ENCODE assay signal across 8 cellular contexts in genomic region chr9:2620876-2621677, GRCh38. TPM values are rescaled to one million over a fixed set of nuclear protein-coding genes. Genes with fewer than 3 reads are reported as not detected.
DNase-seq lines count a peak whose midpoint lies in the region; ATAC-seq and TF ChIP-seq lines count a peak whose summit lies in the region.

No MANE protein-coding gene starts in this region.

- H3K27ac ChIP-seq in breast epithelium, result peak overlapping the region; percentile 43 to 63

- H3K9me3 ChIP-seq in T-helper 17 cell (ENCODE audit: control insufficient read depth, low read length, poor library complexity, severe bottlenecking), result no peaks in the 10 kb centered on the region
- H3K9me3 ChIP-seq in breast epithelium, result no peaks in the 10 kb centered on the region
- no peaks in the 10 kb centered on the region for H3K9me3 ChIP-seq in skeletal muscle satellite cell (replicated peaks; ENCODE audit: low read length)

- no peaks in the 10 kb centered on the region for H3K36me3 ChIP-seq in breast epithelium
- H3K36me3 ChIP-seq in skeletal muscle satellite cell (ENCODE audit: insufficient read depth, low read length), result no peaks in the 10 kb centered on the region

- H3K27me3 Mint-ChIP-seq in T-helper 17 cell (peaks cover 52% of the 10 kb centered on the region), immature natural killer cell (ENCODE audit: low read depth in 3 of 3) (peaks cover 11 to 13% (median 12%) of the 10 kb centered on the region in 3 donors)

- no peak overlapping the region for H3K9ac ChIP-seq in skeletal muscle satellite cell (ENCODE audit: low read depth, low read length)

- H3K4me1 Mint-ChIP-seq in T-helper 17 cell (peaks cover 10% of the 10 kb centered on the region), immature natural killer cell (peaks cover 17 to 25% of the 10 kb centered on the region in 2 donors)

- no peak for TF ChIP-seq CTCF in breast epithelium (IDR thresholded peaks at IDR 0.05)

- TF ChIP-seq POLR2A in breast epithelium (IDR thresholded peaks at IDR 0.05), result no peak

- H3K27me3 ChIP-seq in breast epithelium, result no peaks in the 10 kb centered on the region
- H3K27me3 ChIP-seq in skeletal muscle satellite cell (ENCODE audit: control insufficient read depth, insufficient read depth, low read length), result peaks cover 24% of the 10 kb centered on the region

- no peaks in the 10 kb centered on the region for H3K9me3 Mint-ChIP-seq in immature natural killer cell

- H3K36me3 Mint-ChIP-seq in T-helper 17 cell (ENCODE audit: low read depth) (no peaks in the 10 kb centered on the region), immature natural killer cell (no peaks in the 10 kb centered on the region)

- DNase-seq in NCI-H146 treated with DMSO at 0.1 percent for 48 hours (lab: John Stamatoyannopoulos, UW; ENCODE audit: unreplicated experiment), result peak; percentile 89
- DNase-seq in T-helper 17 cell, result peak in 2 of 3 donors; percentile 12 to 13
- DNase-seq in breast epithelium (ENCODE audit: low spot score in 2 of 2), result peak; percentile 41 to 73
- peak; percentile 31 to 42 (median 39) for DNase-seq in immature natural killer cell
- DNase-seq in effector CD8-positive, alpha-beta T cell (lab: John Stamatoyannopoulos, UW), result no peak

- ATAC-seq in HG02798 (IDR thresholded peaks at IDR 0.05; ENCODE audit: poor library complexity, unreplicated experiment) (peak; percentile 30), T-helper 17 cell (peak; percentile 68)

- H3K4me3 ChIP-seq in GM08714 (ENCODE audit: low read length), result peak overlapping the region; percentile 64; the same call in 1 of the 2 replicates
- peak overlapping the region; percentile 57 to 80 (median 72) for H3K4me3 ChIP-seq in breast epithelium
- peak overlapping the region; percentile 74 for H3K4me3 ChIP-seq in skeletal muscle satellite cell (ENCODE audit: low read length)

- H3K4me1 ChIP-seq in breast epithelium (no peaks in the 10 kb centered on the region), skeletal muscle satellite cell (ENCODE audit: control insufficient read depth, insufficient read depth, low read length) (peaks cover 16% of the 10 kb centered on the region)

- H3K4me3 Mint-ChIP-seq in T-helper 17 cell, result peak overlapping the region; percentile 88
- peak overlapping the region; percentile 86 to 92 (median 89) for H3K4me3 Mint-ChIP-seq in immature natural killer cell

- intact Hi-C loops in breast epithelium (cut with DNase I; ENCODE audit: low total_unique reads), result no loop called here

- peak overlapping the region; percentile 91 for H3K4me2 ChIP-seq in skeletal muscle satellite cell (ENCODE audit: low read length)

- no peak overlapping the region for H3K27ac Mint-ChIP-seq in T-helper 17 cell
- H3K27ac Mint-ChIP-seq in immature natural killer cell, result peak overlapping the region in 1 of 6 donors; percentile 16

RNA-seq across cellular contexts. Expression of gene VLDLR, which starts 0.5 kb away (rescaled TPM):
- total RNA-seq in T-helper 17 cell, result under 1 TPM; 0.15 to 0.57 TPM
- 10 to 100 TPM in 1 of 3 donors, 1 to 10 TPM in 2; 6.7 to 11.7 (median 7.5) TPM for total RNA-seq in breast epithelium
- under 1 TPM in 2 of 3 donors, not detected in 1; 0.61 to 0.84 TPM for polyA plus RNA-seq in immature natural killer cell
- 6.1 and 8.3 TPM in 2 replicates for total RNA-seq in skeletal muscle satellite cell (2012; rRNA removed)

Comparison
In these comparisons a context has a peak if more than half of its experiments do, and no peak if none do; other contexts are left out.
1. RNA of gene VLDLR, which starts 0.5 kb away (total RNA-seq): 6.7 to 11.7 TPM in breast epithelium; 0.15 to 0.57 TPM in T-helper 17 cell; every median in the first group is over 4 times any median in the second.
2. Peak in every context shown above with its lines, with median percentiles within 50 percentile points of each other: H3K4me3 ChIP-seq.